Comparison of ENCODE assay signal across 8 cellular contexts in genomic region chr3:49719214-49719884, GRCh38. TPM values are rescaled to one million over a fixed set of nuclear protein-coding genes. Genes with fewer than 3 reads are reported as not detected.
DNase-seq lines count a peak whose midpoint lies in the region; ATAC-seq lines count a peak whose summit lies in the region.

Gene AMIGO3, minus strand, starts transcription at chr3:49719684. Its CDS starts 219 bp downstream, at chr3:49719465.

- intact Hi-C loops in dendritic cell treated with granulocyte-macrophage colony-stimulating factor and Interleukin-4, amounts not matched to agents 40 ng/mL and 50 ng/mL, for 4 days (cut with micrococcal nuclease), result no loop called here

- peaks cover 13% of the 10 kb centered on the region for H3K36me3 Mint-ChIP-seq in activated CD4-positive, alpha-beta T cell treated with anti-CD3 and anti-CD28 coated beads, Interleukin-2, amount 10 ng/mL, durations not matched to agents 7 days and 5 days (ENCODE audit: low read depth)
- peaks cover 80% of the 10 kb centered on the region for H3K36me3 Mint-ChIP-seq in dendritic cell treated with granulocyte-macrophage colony-stimulating factor and Interleukin-4, amounts not matched to agents 40 ng/mL and 50 ng/mL, for 4 days (ENCODE audit: low read depth)

- H3K27me3 Mint-ChIP-seq in activated CD4-positive, alpha-beta T cell treated with anti-CD3 and anti-CD28 coated beads, Interleukin-2, amount 10 ng/mL, durations not matched to agents 7 days and 5 days, result no peaks in the 10 kb centered on the region
- peaks cover 12% of the 10 kb centered on the region for H3K27me3 Mint-ChIP-seq in dendritic cell treated with granulocyte-macrophage colony-stimulating factor and Interleukin-4, amounts not matched to agents 40 ng/mL and 50 ng/mL, for 4 days

- no peaks in the 10 kb centered on the region for H3K9me3 Mint-ChIP-seq in activated CD4-positive, alpha-beta T cell treated with anti-CD3 and anti-CD28 coated beads, Interleukin-2, amount 10 ng/mL, durations not matched to agents 7 days and 5 days
- no peaks in the 10 kb centered on the region for H3K9me3 Mint-ChIP-seq in dendritic cell treated with granulocyte-macrophage colony-stimulating factor and Interleukin-4, amounts not matched to agents 40 ng/mL and 50 ng/mL, for 4 days

- POLR2A ChIA-PET in activated CD4-positive, alpha-beta T cell treated with anti-CD3 and anti-CD28 coated beads, Interleukin-2, amount 10 ng/mL, durations not matched to agents 7 days and 5 days (lab: Charles Lee), result no interaction called here

- peak; percentile 20 for ATAC-seq in HG03060 (IDR thresholded peaks at IDR 0.05; ENCODE audit: low read depth, unreplicated experiment)

- peaks cover 35% of the 10 kb centered on the region for H3K4me1 Mint-ChIP-seq in activated CD4-positive, alpha-beta T cell treated with anti-CD3 and anti-CD28 coated beads, Interleukin-2, amount 10 ng/mL, durations not matched to agents 7 days and 5 days
- peaks cover 63% of the 10 kb centered on the region for H3K4me1 Mint-ChIP-seq in dendritic cell treated with granulocyte-macrophage colony-stimulating factor and Interleukin-4, amounts not matched to agents 40 ng/mL and 50 ng/mL, for 4 days (ENCODE audit: low read depth)

- peak within 1 kb of the TSS; percentile 78 for H3K4me3 Mint-ChIP-seq in activated CD4-positive, alpha-beta T cell treated with anti-CD3 and anti-CD28 coated beads, Interleukin-2, amount 10 ng/mL, durations not matched to agents 7 days and 5 days
- H3K4me3 Mint-ChIP-seq in dendritic cell treated with granulocyte-macrophage colony-stimulating factor and Interleukin-4, amounts not matched to agents 40 ng/mL and 50 ng/mL, for 4 days, result peak within 1 kb of the TSS; percentile 76

- peak; percentile 15 for DNase-seq in NK-92 (lab: John Stamatoyannopoulos, UW; ENCODE audit: unreplicated experiment)
- DNase-seq in NK-92 treated with Interleukin-12 subunit alpha and Interleukin-12 subunit beta, amount 100 ng/mL, for 24 hours (lab: John Stamatoyannopoulos, UW), result no peak
- peak; percentile 51 for DNase-seq in NCI-H345 treated with DMSO at 0.1 percent for 48 hours (lab: John Stamatoyannopoulos, UW; ENCODE audit: unreplicated experiment)
- DNase-seq in activated CD4-positive, alpha-beta T cell treated with anti-CD3 and anti-CD28 coated beads, Interleukin-2, amount 10 ng/mL, durations not matched to agents 7 days and 5 days, result peak; percentile 94
- peak; percentile 97 for DNase-seq in left kidney (ENCODE audit: low read depth, low spot score)
- peak; percentile 73 to 89 for DNase-seq in stimulated activated CD4-positive, alpha-beta T cell treated with anti-CD3 and anti-CD28 coated beads, Interleukin-1b, Interleukin-23, amount 100 ng/mL, for 4 hours (ENCODE audit: low read depth in 2 of 2)

- H3K27ac Mint-ChIP-seq in activated CD4-positive, alpha-beta T cell treated with anti-CD3 and anti-CD28 coated beads, Interleukin-2, amount 10 ng/mL, durations not matched to agents 7 days and 5 days, result peak within 1 kb of the TSS; percentile 90
- H3K27ac Mint-ChIP-seq in dendritic cell treated with granulocyte-macrophage colony-stimulating factor and Interleukin-4, amounts not matched to agents 40 ng/mL and 50 ng/mL, for 4 days, result peak within 1 kb of the TSS; percentile 80

- CTCF ChIA-PET in activated CD4-positive, alpha-beta T cell treated with anti-CD3 and anti-CD28 coated beads, Interleukin-2, amount 10 ng/mL, durations not matched to agents 7 days and 5 days (lab: Charles Lee), result interaction anchor here (0.6 to 2.7 kb wide), 14 partner anchors 9 to 507 kb away, joined by 3 to 9 read pairs (median 4); partner anchors contain the start of genes INKA1 and IP6K1

RNA-seq across cellular contexts. Expression of gene AMIGO3, which starts in this region (rescaled TPM):
- total RNA-seq in activated CD4-positive, alpha-beta T cell treated with anti-CD3 and anti-CD28 coated beads, Interleukin-2, amount 10 ng/mL, durations not matched to agents 7 days and 5 days, result under 1 TPM in 1 of 2 experiments, not detected in 1; 0.30 TPM

Comparison
In these comparisons a context has a peak if more than half of its experiments do, and no peak if none do; other contexts are left out.
1. Peak in DNase-seq in activated CD4-positive, alpha-beta T cell treated with anti-CD3 and anti-CD28 coated beads, Interleukin-2, amount 10 ng/mL, durations not matched to agents 7 days and 5 days; RNA of the gene not detected or under 1 TPM.